ENCODE assay signal across 8 cellular contexts in genomic region chr2:74334931-74335333, GRCh38. TPM values are rescaled to one million over a fixed set of nuclear protein-coding genes. Genes with fewer than 3 reads are reported as not detected.
DNase-seq lines count a peak whose midpoint lies in the region; ATAC-seq and TF ChIP-seq lines count a peak whose summit lies in the region.

No MANE protein-coding gene starts in this region.

- H3K4me1 Mint-ChIP-seq in CD4-positive, CD25-positive, alpha-beta regulatory T cell, result peaks cover 0 to 13% (median 5%) of the 10 kb centered on the region in 4 donors
- H3K4me1 Mint-ChIP-seq in activated CD8-positive, alpha-beta T cell treated with anti-CD3 and anti-CD28 coated beads, Interleukin-2, amount 10 ng/mL, durations not matched to agents 7 days and 5 days (ENCODE audit: low read depth), result peaks cover 4% of the 10 kb centered on the region

- RAD21 ChIA-PET in HCT116 (lab: Charles Lee; ENCODE audit: low non-redundant PET in 1 of 2, low total read pairs in 2 of 2, uncharacterized antibody in 2 of 2, unreplicated experiment in 2 of 2), result interaction anchor here in 1 of 2 experiments (0.5 kb wide), 1 partner anchor 67 kb away, joined by 9 read pairs; no protein-coding TSS in a partner anchor

- peak; percentile 72 for TF ChIP-seq RAD21 in HCT116 (IDR thresholded peaks at IDR 0.05; ENCODE audit: low read depth)

- H3K4me3 Mint-ChIP-seq in CD4-positive, CD25-positive, alpha-beta regulatory T cell, result no peak overlapping the region
- no peak overlapping the region for H3K4me3 Mint-ChIP-seq in activated CD8-positive, alpha-beta T cell treated with anti-CD3 and anti-CD28 coated beads, Interleukin-2, amount 10 ng/mL, durations not matched to agents 7 days and 5 days

- H3K9ac ChIP-seq in HCT116 (ENCODE audit: low read length) (no peak overlapping the region), mesenchymal stem cell (ENCODE audit: low read length) (no peak overlapping the region)

- H3K27me3 ChIP-seq in CD4-positive, CD25-positive, alpha-beta regulatory T cell (ENCODE audit: control insufficient read depth, insufficient read depth, low read length), result no peaks in the 10 kb centered on the region
- H3K27me3 ChIP-seq in HCT116 (ENCODE audit: insufficient read depth, low read length), result no peaks in the 10 kb centered on the region
- no peaks in the 10 kb centered on the region for H3K27me3 ChIP-seq in effector memory CD4-positive, alpha-beta T cell (replicated peaks; ENCODE audit: control insufficient read depth, insufficient read depth, low read length, poor library complexity, severe bottlenecking)
- no peaks in the 10 kb centered on the region for H3K27me3 ChIP-seq in mesenchymal stem cell (ENCODE audit: control insufficient read depth in 1 of 2, insufficient read depth in 1 of 2, low read length in 2 of 2)

- H3K4me2 ChIP-seq in HCT116 (ENCODE audit: low read length) (no peak overlapping the region), mesenchymal stem cell (ENCODE audit: low read length, poor library complexity, severe bottlenecking) (no peak overlapping the region)

- no peak overlapping the region for H3K18ac ChIP-seq in mesenchymal stem cell (ENCODE audit: low read depth in 1 of 2, low read length in 2 of 2)

- peaks cover 4% of the 10 kb centered on the region for H3K27me3 Mint-ChIP-seq in CD4-positive, CD25-positive, alpha-beta regulatory T cell
- H3K27me3 Mint-ChIP-seq in activated CD8-positive, alpha-beta T cell treated with anti-CD3 and anti-CD28 coated beads, Interleukin-2, amount 10 ng/mL, durations not matched to agents 7 days and 5 days (ENCODE audit: low read depth), result no peaks in the 10 kb centered on the region

- TF ChIP-seq CTCF in HCT116 (IDR thresholded peaks at IDR 0.05 in 2 of 3, conservative IDR thresholded peaks at IDR 0.05 in 1 of 3; ENCODE audit: borderline replicate concordance in 1 of 3, insufficient read depth in 1 of 3, low read depth in 2 of 3, low read length in 2 of 3), result peak; percentile 74 to 98 (median 82)

- no peak overlapping the region for H4K91ac ChIP-seq in mesenchymal stem cell (ENCODE audit: low read length)

- no peaks in the 10 kb centered on the region for H4K20me1 ChIP-seq in HCT116 (ENCODE audit: insufficient read depth)

- H3K36me3 ChIP-seq in CD4-positive, CD25-positive, alpha-beta regulatory T cell (ENCODE audit: control insufficient read depth, insufficient read depth, low read length), result no peaks in the 10 kb centered on the region
- no peaks in the 10 kb centered on the region for H3K36me3 ChIP-seq in HCT116 (ENCODE audit: control insufficient read depth in 1 of 2, insufficient read depth in 2 of 2, low read length in 2 of 2)
- H3K36me3 ChIP-seq in effector memory CD4-positive, alpha-beta T cell (ENCODE audit: control insufficient read depth, insufficient read depth, low read length), result peaks cover 17% of the 10 kb centered on the region
- H3K36me3 ChIP-seq in mesenchymal stem cell (ENCODE audit: control insufficient read depth in 1 of 2, insufficient read depth in 2 of 2, low read depth in 1 of 2, low read length in 2 of 2), result peaks cover 0 to 15% of the 10 kb centered on the region in 2 experiments

- H3K27ac ChIP-seq in CD4-positive, CD25-positive, alpha-beta regulatory T cell (ENCODE audit: insufficient read depth, low read length, poor library complexity, severe bottlenecking), result no peak overlapping the region
- H3K27ac ChIP-seq in HCT116 (ENCODE audit: low read depth, low read length) (no peak overlapping the region), mesenchymal stem cell (ENCODE audit: low read length, poor library complexity, severe bottlenecking) (no peak overlapping the region)
- no peak overlapping the region for H3K27ac ChIP-seq in effector memory CD4-positive, alpha-beta T cell (ENCODE audit: insufficient read depth, low read length, poor library complexity, severe bottlenecking)

- CTCF ChIA-PET in HCT116 (lab: Charles Lee), result interaction anchor here (0.6 to 2.2 kb wide), 30 partner anchors 9 to 655 kb away, joined by 3 to 45 read pairs (median 4); partner anchors contain the start of genes SLC4A5 and STAMBP
- CTCF ChIA-PET in activated CD8-positive, alpha-beta T cell treated with anti-CD3 and anti-CD28 coated beads, Interleukin-2, amount 10 ng/mL, durations not matched to agents 7 days and 5 days (lab: Charles Lee), result interaction anchor here (0.6 to 7.0 kb wide), 54 partner anchors 10 to 655 kb away, joined by 3 to 121 read pairs (median 6); partner anchors contain the start of genes BOLA3, MOB1A, MRPL53 and MTHFD2

- H3K27ac Mint-ChIP-seq in CD4-positive, CD25-positive, alpha-beta regulatory T cell, result no peak overlapping the region
- no peak overlapping the region for H3K27ac Mint-ChIP-seq in activated CD8-positive, alpha-beta T cell treated with anti-CD3 and anti-CD28 coated beads, Interleukin-2, amount 10 ng/mL, durations not matched to agents 7 days and 5 days

- no peak overlapping the region for H2AK5ac ChIP-seq in mesenchymal stem cell (ENCODE audit: low read length, severe bottlenecking)

- peaks cover 22% of the 10 kb centered on the region for H3K36me3 Mint-ChIP-seq in CD4-positive, CD25-positive, alpha-beta regulatory T cell
- H3K36me3 Mint-ChIP-seq in activated CD8-positive, alpha-beta T cell treated with anti-CD3 and anti-CD28 coated beads, Interleukin-2, amount 10 ng/mL, durations not matched to agents 7 days and 5 days (ENCODE audit: low read depth), result no peaks in the 10 kb centered on the region

- H3K4me1 ChIP-seq in CD4-positive, CD25-positive, alpha-beta regulatory T cell (ENCODE audit: control insufficient read depth, insufficient read depth, low read length, poor library complexity, severe bottlenecking), result peaks cover 7% of the 10 kb centered on the region
- H3K4me1 ChIP-seq in HCT116 (ENCODE audit: control insufficient read depth in 1 of 2, insufficient read depth in 2 of 2, low read length in 2 of 2), result no peaks in the 10 kb centered on the region
- peaks cover 5% of the 10 kb centered on the region for H3K4me1 ChIP-seq in effector memory CD4-positive, alpha-beta T cell (ENCODE audit: control insufficient read depth, insufficient read depth, low read length, poor library complexity, severe bottlenecking)
- H3K4me1 ChIP-seq in mesenchymal stem cell (ENCODE audit: control insufficient read depth, insufficient read depth, low read depth, low read length), result no peaks in the 10 kb centered on the region

- no peak overlapping the region for H3K4ac ChIP-seq in mesenchymal stem cell (ENCODE audit: low read depth in 1 of 2, low read length in 2 of 2)

- BruUV-seq in HCT116 (replicated peaks; lab: Mats Ljungman, UMichigan), result no TSS peak

- H2BK12ac ChIP-seq in mesenchymal stem cell (ENCODE audit: low read length in 2 of 2), result no peak overlapping the region

- H2BK15ac ChIP-seq in mesenchymal stem cell (ENCODE audit: low read depth, poor library complexity, severe bottlenecking), result no peak overlapping the region

- no peak for TF ChIP-seq POLR2A in HCT116 (IDR thresholded peaks at IDR 0.05; ENCODE audit: borderline replicate concordance, extremely low read depth, insufficient read depth, insufficient read length)

- DNase-seq in CD4-positive, CD25-positive, alpha-beta regulatory T cell, result peak; percentile 62 to 78 (median 70)
- DNase-seq in HCT116 (ENCODE audit: low read depth, low spot score) (peak; percentile 57), NCI-H82 (lab: John Stamatoyannopoulos, UW) (peak; percentile 85), mesenchymal stem cell (peak; percentile 69), KG1 (lab: John Stamatoyannopoulos, UW) (no peak)
- DNase-seq in activated CD8-positive, alpha-beta T cell treated with anti-CD3 and anti-CD28 coated beads, Interleukin-2, amount 10 ng/mL, durations not matched to agents 7 days and 5 days, result peak; percentile 81
- DNase-seq in effector memory CD4-positive, alpha-beta T cell, result peak; percentile 48 to 69 (median 55)
- peak; percentile 35 to 50 for DNase-seq in stimulated activated CD8-positive, alpha-beta memory T cell treated with anti-CD3 and anti-CD28 coated beads, Interleukin-15, amount 100 ng/mL, for 4 hours (ENCODE audit: low read depth in 2 of 2)

- no peak overlapping the region for H3K4me3 ChIP-seq in CD4-positive, CD25-positive, alpha-beta regulatory T cell (ENCODE audit: low read depth, low read length)
- no peak overlapping the region for H3K4me3 ChIP-seq in HCT116 (replicated peaks in 1 of 2; ENCODE audit: low read depth in 1 of 2, low read length in 2 of 2)
- H3K4me3 ChIP-seq in effector memory CD4-positive, alpha-beta T cell (ENCODE audit: insufficient read depth, low read depth, low read length, poor library complexity, severe bottlenecking), result no peak overlapping the region
- H3K4me3 ChIP-seq in mesenchymal stem cell (ENCODE audit: insufficient read depth in 1 of 2, low read depth in 1 of 2, low read length in 2 of 2), result no peak overlapping the region

- H3K9me2 ChIP-seq in HCT116 (ENCODE audit: insufficient read depth), result no peaks in the 10 kb centered on the region

- POLR2A ChIA-PET in HCT116 (lab: Charles Lee), result no interaction called here
- POLR2A ChIA-PET in activated CD8-positive, alpha-beta T cell treated with anti-CD3 and anti-CD28 coated beads, Interleukin-2, amount 10 ng/mL, durations not matched to agents 7 days and 5 days (lab: Charles Lee), result interaction anchor here (1.1 kb wide), 1 partner anchor 85 kb away, joined by 4 read pairs; no protein-coding TSS in a partner anchor

- H3K79me1 ChIP-seq in mesenchymal stem cell (replicated peaks; ENCODE audit: low read length, poor library complexity, severe bottlenecking), result no peaks in the 10 kb centered on the region

- H3K9me3 Mint-ChIP-seq in CD4-positive, CD25-positive, alpha-beta regulatory T cell, result no peaks in the 10 kb centered on the region
- no peaks in the 10 kb centered on the region for H3K9me3 Mint-ChIP-seq in activated CD8-positive, alpha-beta T cell treated with anti-CD3 and anti-CD28 coated beads, Interleukin-2, amount 10 ng/mL, durations not matched to agents 7 days and 5 days (ENCODE audit: insufficient read depth)

- no peak overlapping the region for H3K23ac ChIP-seq in mesenchymal stem cell (ENCODE audit: low read length in 2 of 2)

- H2BK120ac ChIP-seq in mesenchymal stem cell (ENCODE audit: low read depth, low read length), result no peak overlapping the region

- no peaks in the 10 kb centered on the region for H3K9me3 ChIP-seq in CD4-positive, CD25-positive, alpha-beta regulatory T cell (ENCODE audit: control insufficient read depth in 2 of 2, low read length in 2 of 2)
- H3K9me3 ChIP-seq in HCT116 (ENCODE audit: control insufficient read depth in 1 of 2, insufficient read depth in 1 of 2, low read depth in 1 of 2, low read length in 2 of 2), result no peaks in the 10 kb centered on the region
- H3K9me3 ChIP-seq in effector memory CD4-positive, alpha-beta T cell (ENCODE audit: control insufficient read depth, low read length), result no peaks in the 10 kb centered on the region
- no peaks in the 10 kb centered on the region for H3K9me3 ChIP-seq in mesenchymal stem cell (ENCODE audit: control insufficient read depth, low read length)

- no peak overlapping the region for H2BK5ac ChIP-seq in mesenchymal stem cell (ENCODE audit: low read depth, low read length, poor library complexity, severe bottlenecking)

- H3K14ac ChIP-seq in mesenchymal stem cell (ENCODE audit: low read length in 2 of 2), result no peak overlapping the region

- WGBS in mesenchymal stem cell, result 31% methylated on average over 3 of the region's 3 CpGs

- ATAC-seq in CD4-positive, CD25-positive, alpha-beta regulatory T cell (ENCODE audit: low read depth in 2 of 2), result peak; percentile 66 to 79
- ATAC-seq in HCT116, result peak; percentile 96
- peak; percentile 88 for ATAC-seq in activated CD8-positive, alpha-beta T cell treated with anti-CD3 and anti-CD28 coated beads, Interleukin-2, amount 10 ng/mL, durations not matched to agents 7 days and 5 days

- H3K79me2 ChIP-seq in HCT116 (ENCODE audit: insufficient read depth, low read length), result no peaks in the 10 kb centered on the region

- H4K8ac ChIP-seq in mesenchymal stem cell (ENCODE audit: low read length), result no peak overlapping the region

- intact Hi-C loops in HCT116 (cut with micrococcal nuclease), result loop anchor here (2.0 kb wide), 1 partner anchor 84 kb away; no protein-coding TSS in a partner anchor

- no peak overlapping the region for H2AFZ ChIP-seq in HCT116 (ENCODE audit: low read depth, low read length, poor library complexity, severe bottlenecking)
- no peak overlapping the region for H2AFZ ChIP-seq in mesenchymal stem cell (ENCODE audit: low read depth, low read length)

RNA-seq across cellular contexts. Expression of gene SLC4A5, which starts 8.3 kb away (rescaled TPM):
- 12.7 TPM for total RNA-seq in CD4-positive, CD25-positive, alpha-beta regulatory T cell
- under 1 TPM; 0.30 to 0.93 (median 0.62) TPM for polyA plus RNA-seq in CD4-positive, CD25-positive, alpha-beta regulatory T cell
- 0.91 TPM for total RNA-seq in HCT116 (2021; ENCODE audit: unreplicated experiment)
- 1.1 and 1.2 TPM in 2 replicates for polyA plus RNA-seq in HCT116 (2012)
- 1 to 10 TPM; 1.6 to 2.8 TPM for total RNA-seq in activated CD8-positive, alpha-beta T cell treated with anti-CD3 and anti-CD28 coated beads, Interleukin-2, amount 10 ng/mL, durations not matched to agents 7 days and 5 days
- 0.15 TPM for polyA plus RNA-seq in mesenchymal stem cell (2013, experiment 1 of 2)
- polyA plus RNA-seq in mesenchymal stem cell (2013, experiment 2 of 2), result 0.10 TPM

RNA-seq across cellular contexts. Expression of gene DCTN1, which starts 45.2 kb away (rescaled TPM):
- 83.5 TPM for total RNA-seq in CD4-positive, CD25-positive, alpha-beta regulatory T cell
- 10 to 100 TPM; 42.9 to 58.9 (median 47.0) TPM for polyA plus RNA-seq in CD4-positive, CD25-positive, alpha-beta regulatory T cell
- 129 TPM for total RNA-seq in HCT116 (2021; ENCODE audit: unreplicated experiment)
- polyA plus RNA-seq in HCT116 (2012), result 128 and 153 TPM in 2 replicates
- 100 to 1,000 TPM; 112 to 115 TPM for total RNA-seq in activated CD8-positive, alpha-beta T cell treated with anti-CD3 and anti-CD28 coated beads, Interleukin-2, amount 10 ng/mL, durations not matched to agents 7 days and 5 days
- 188 TPM for polyA plus RNA-seq in mesenchymal stem cell (2013, experiment 1 of 2)
- 195 TPM for polyA plus RNA-seq in mesenchymal stem cell (2013, experiment 2 of 2)
